8 cellular contexts compared by ENCODE assay signal in the genomic region with DNA sequence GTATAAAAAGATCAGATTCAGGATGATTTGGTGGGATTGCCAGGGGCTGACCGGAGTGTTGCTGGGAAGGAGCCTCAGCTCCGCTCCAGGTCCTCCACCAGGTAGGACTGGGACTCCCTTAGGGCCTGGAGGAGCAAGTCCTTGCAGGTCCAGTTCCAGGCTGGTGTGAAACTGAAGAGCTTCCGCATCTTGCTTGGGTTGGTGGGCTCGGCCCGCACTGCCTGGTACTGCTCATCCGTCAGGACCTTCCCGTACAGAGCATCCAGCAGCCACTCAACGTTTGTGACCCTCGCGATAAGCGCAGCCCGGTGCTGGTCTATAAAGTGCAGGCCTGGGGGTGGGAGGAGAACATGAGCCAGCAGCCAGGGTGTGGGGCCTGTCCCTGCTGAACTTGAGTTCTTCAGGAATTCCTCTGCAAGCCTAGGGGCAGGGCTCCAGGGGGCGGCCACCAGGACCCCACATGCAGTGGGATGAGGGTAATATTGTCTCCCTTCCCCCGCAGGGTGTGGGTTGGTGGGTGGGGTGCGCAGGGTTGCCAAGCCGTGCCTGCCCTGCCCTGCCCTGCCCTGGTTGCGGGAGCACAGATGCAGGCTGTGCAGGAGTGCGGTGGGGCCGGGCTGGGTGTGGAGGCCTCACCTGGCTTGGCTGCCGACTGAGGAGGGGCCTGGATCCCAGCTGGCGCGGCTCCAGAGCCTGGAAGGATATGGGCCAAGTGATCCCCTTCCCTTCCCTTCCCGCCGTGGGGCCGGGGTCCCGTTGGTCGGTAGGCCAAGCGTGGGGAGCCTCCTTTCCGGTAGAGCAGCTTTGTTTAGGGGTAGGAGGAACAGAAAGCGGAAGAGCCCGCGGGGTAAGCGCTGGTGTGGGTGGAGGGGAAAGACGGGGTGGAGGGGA. TPM values are rescaled to one million over a fixed set of nuclear protein-coding genes. Genes with fewer than 3 reads are reported as not detected.
DNase-seq lines count a peak whose midpoint lies in the region; ATAC-seq and TF ChIP-seq lines count a peak whose summit lies in the region.

No MANE protein-coding gene starts in this region.

- H3K27me3 Mint-ChIP-seq in type B pancreatic cell: peaks cover 53% of the 10 kb centered on the region

- H3K36me3 ChIP-seq in effector memory CD4-positive, alpha-beta T cell (ENCODE audit: control insufficient read depth, insufficient read depth, low read length): no peaks in the 10 kb centered on the region
- peaks cover 25% of the 10 kb centered on the region for H3K36me3 ChIP-seq in mesodermal cell (ENCODE audit: control insufficient read depth, insufficient read depth, low read length)

- ATAC-seq in HG03135 (IDR thresholded peaks at IDR 0.05; ENCODE audit: unreplicated experiment): peak; percentile 59

- H3K27ac ChIP-seq in effector memory CD4-positive, alpha-beta T cell (ENCODE audit: insufficient read depth, low read length, poor library complexity, severe bottlenecking): peak overlapping the region; percentile 53
- H3K27ac ChIP-seq in mesodermal cell (ENCODE audit: low read depth, low read length, severe bottlenecking): no peak overlapping the region

- TF ChIP-seq CTCF in type B pancreatic cell (conservative IDR thresholded peaks at IDR 0.05): no peak

- peak overlapping the region; percentile 87 for H3K4me3 ChIP-seq in effector memory CD4-positive, alpha-beta T cell (ENCODE audit: insufficient read depth, low read depth, low read length, poor library complexity, severe bottlenecking)
- H3K4me3 ChIP-seq in mesodermal cell (ENCODE audit: extremely low read depth, insufficient read depth, low read length, poor library complexity, severe bottlenecking): peak overlapping the region; percentile 35

- H3K27me3 ChIP-seq in effector memory CD4-positive, alpha-beta T cell (replicated peaks; ENCODE audit: control insufficient read depth, insufficient read depth, low read length, poor library complexity, severe bottlenecking): no peaks in the 10 kb centered on the region

- peak overlapping the region; percentile 81 for H3K27ac Mint-ChIP-seq in type B pancreatic cell

- peak; percentile 33 for DNase-seq in stimulated activated CD4-positive, alpha-beta T cell treated with anti-CD3 and anti-CD28 coated beads, Interleukin-4, amount 100 ng/mL, for 1 hour
- DNase-seq in stimulated activated CD4-positive, alpha-beta T cell treated with anti-CD3 and anti-CD28 coated beads, Interleukin-2, amount 100 ng/mL, for 48 hours: no peak
- DNase-seq in T-helper 2 cell (peak in 3 of 5 experiments; percentile 28 to 70 (median 41)), type B pancreatic cell (ENCODE audit: extremely low spot score, unreplicated experiment) (no peak), KG1 (lab: John Stamatoyannopoulos, UW) (no peak)
- peak in 2 of 3 donors; percentile 21 to 28 for DNase-seq in effector memory CD4-positive, alpha-beta T cell

- 32 to 33% methylated on average over 24 to 26 of the region's 34 CpGs for WGBS in mesodermal cell (ENCODE audit: insufficient coverage in 2 of 2), 2 experiments

- H3K9me3 Mint-ChIP-seq in type B pancreatic cell: no peaks in the 10 kb centered on the region

- H3K36me3 Mint-ChIP-seq in type B pancreatic cell: peaks cover 17% of the 10 kb centered on the region

- peaks cover 34% of the 10 kb centered on the region for H3K4me1 ChIP-seq in effector memory CD4-positive, alpha-beta T cell (ENCODE audit: control insufficient read depth, insufficient read depth, low read length, poor library complexity, severe bottlenecking)
- peaks cover 8% of the 10 kb centered on the region for H3K4me1 ChIP-seq in mesodermal cell (ENCODE audit: control insufficient read depth, insufficient read depth, low read length, poor library complexity, severe bottlenecking)

- H3K4me1 Mint-ChIP-seq in type B pancreatic cell (ENCODE audit: unreplicated experiment): no peaks in the 10 kb centered on the region

- H3K9me3 ChIP-seq in effector memory CD4-positive, alpha-beta T cell (ENCODE audit: control insufficient read depth, low read length): no peaks in the 10 kb centered on the region
- H3K9me3 ChIP-seq in mesodermal cell (ENCODE audit: control insufficient read depth, low read length): no peaks in the 10 kb centered on the region

- H3K4me3 Mint-ChIP-seq in type B pancreatic cell: peak overlapping the region; percentile 79

RNA-seq across cellular contexts. Expression of gene PYCARD, which starts 0.8 kb away (rescaled TPM):
- 4.3 TPM for polyA plus RNA-seq in mesodermal cell (2013, experiment 1 of 2)
- polyA plus RNA-seq in mesodermal cell (2013, experiment 2 of 2): 3.2 TPM
- 8.2 and 14.5 TPM in 2 replicates for total RNA-seq in type B pancreatic cell (ENCODE audit: low replicate concordance)

RNA-seq across cellular contexts. Expression of gene TRIM72, which starts 12.2 kb away (rescaled TPM):
- not detected for polyA plus RNA-seq in mesodermal cell (2013, experiment 1 of 2)
- polyA plus RNA-seq in mesodermal cell (2013, experiment 2 of 2): not detected
- total RNA-seq in type B pancreatic cell (ENCODE audit: low replicate concordance): 0.02 TPM in 1 of 2 replicates, not detected in the other

RNA-seq across cellular contexts. Expression of gene PYDC1, which starts 15.2 kb away (rescaled TPM):
- polyA plus RNA-seq in mesodermal cell (2013, experiment 1 of 2): not detected
- not detected for polyA plus RNA-seq in mesodermal cell (2013, experiment 2 of 2)
- not detected in 2 replicates for total RNA-seq in type B pancreatic cell (ENCODE audit: low replicate concordance)

RNA-seq across cellular contexts. Expression of gene FUS, which starts 21.8 kb away (rescaled TPM):
- polyA plus RNA-seq in mesodermal cell (2013, experiment 1 of 2): 270 TPM
- polyA plus RNA-seq in mesodermal cell (2013, experiment 2 of 2): 250 TPM
- total RNA-seq in type B pancreatic cell (ENCODE audit: low replicate concordance): 400 and 654 TPM in 2 replicates

RNA-seq across cellular contexts. Expression of gene PRSS36, which starts 51.9 kb away (rescaled TPM):
- 0.55 TPM for polyA plus RNA-seq in mesodermal cell (2013, experiment 1 of 2)
- 0.61 TPM for polyA plus RNA-seq in mesodermal cell (2013, experiment 2 of 2)
- 1.8 and 2.0 TPM in 2 replicates for total RNA-seq in type B pancreatic cell (ENCODE audit: low replicate concordance)

Comparison
In these comparisons a context has a peak if more than half of its experiments do, and no peak if none do; other contexts are left out.
1. DNase-seq: peak in stimulated activated CD4-positive, alpha-beta T cell treated with anti-CD3 and anti-CD28 coated beads, Interleukin-4, amount 100 ng/mL, for 1 hour (single experiment), T-helper 2 cell (3 of 5) and effector memory CD4-positive, alpha-beta T cell (2 of 3); none in stimulated activated CD4-positive, alpha-beta T cell treated with anti-CD3 and anti-CD28 coated beads, Interleukin-2, amount 100 ng/mL, for 48 hours (0 of 2), type B pancreatic cell (single experiment) and KG1 (single experiment).